11 cellular contexts compared by ENCODE assay signal in the genomic region with DNA sequence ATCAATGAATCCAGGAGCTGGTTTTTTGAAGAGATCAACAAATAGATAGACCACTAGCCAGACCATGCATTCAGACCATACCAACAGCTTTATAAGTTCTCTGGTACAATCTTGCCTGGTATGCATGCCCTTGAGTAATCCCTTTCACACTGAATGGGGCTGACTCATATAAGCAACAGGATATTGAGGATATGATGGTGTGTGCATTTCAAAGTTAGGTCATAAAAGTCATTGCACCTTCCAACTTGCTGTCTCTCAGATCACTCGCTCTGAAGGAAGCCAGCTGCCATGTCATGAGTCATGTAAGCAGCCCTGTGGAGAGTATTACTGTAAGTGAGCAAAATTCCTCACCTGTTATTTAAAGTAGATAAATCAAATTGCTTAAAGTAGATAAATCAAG. TPM values are rescaled to one million over a fixed set of nuclear protein-coding genes. Genes with fewer than 3 reads are reported as not detected.
DNase-seq lines count a peak whose midpoint lies in the region; ATAC-seq and TF ChIP-seq lines count a peak whose summit lies in the region.
"Had no signal": no experiment of that assay in that cellular context is flagged by ENCODE, and none has a peak within 500 bp of the region (broad histone marks: within the 10 kb centered on the region; RNA-seq: fewer than 3 reads in every experiment).

No MANE protein-coding gene starts in this region.

- POLR2A ChIA-PET in naive thymus-derived CD4-positive, alpha-beta T cell (lab: Charles Lee): interaction anchor here (0.8 kb wide), 1 partner anchor 63 kb away, joined by 4 read pairs; no protein-coding TSS in a partner anchor

- no peak for TF ChIP-seq CTCF in cardiac fibroblast (IDR thresholded peaks at IDR 0.05; ENCODE audit: low read depth, low read length)

- H3K36me3 ChIP-seq in naive thymus-derived CD4-positive, alpha-beta T cell (ENCODE audit: control insufficient read depth in 2 of 3, insufficient read depth in 3 of 3, low read length in 3 of 3): no peaks in the 10 kb centered on the region
- H3K36me3 ChIP-seq: Peyer's patch had no signal

- no peaks in the 10 kb centered on the region for H3K4me1 ChIP-seq in naive thymus-derived CD4-positive, alpha-beta T cell (ENCODE audit: control insufficient read depth in 2 of 2, insufficient read depth in 2 of 2, low read length in 2 of 2)
- H3K4me1 ChIP-seq: Peyer's patch had no signal

- H3K4me3 ChIP-seq in cardiac fibroblast (replicated peaks in 1 of 2; ENCODE audit: low read depth in 2 of 2, low read length in 2 of 2): no peak overlapping the region
- no peak overlapping the region for H3K4me3 ChIP-seq in naive thymus-derived CD4-positive, alpha-beta T cell (ENCODE audit: low read length)
- H3K4me3 ChIP-seq: Peyer's patch had no signal

- peaks cover 0 to 5% (median 0%) of the 10 kb centered on the region in 7 donors for H3K4me1 Mint-ChIP-seq in naive thymus-derived CD4-positive, alpha-beta T cell

- H3K9me3 ChIP-seq in naive thymus-derived CD4-positive, alpha-beta T cell (ENCODE audit: control insufficient read depth in 2 of 3, low read length in 3 of 3): peaks cover 0 to 7% (median 0%) of the 10 kb centered on the region in 3 experiments
- H3K9me3 ChIP-seq: Peyer's patch had no signal

- H3K4me3 Mint-ChIP-seq in naive thymus-derived CD4-positive, alpha-beta T cell: no peak overlapping the region

- H3K36me3 Mint-ChIP-seq in naive thymus-derived CD4-positive, alpha-beta T cell: peaks cover 0 to 19% (median 7%) of the 10 kb centered on the region in 5 donors

- DNase-seq in EH (ENCODE audit: low read depth) (peak; percentile 91), Kasumi-1 (lab: John Stamatoyannopoulos, UW) (peak; percentile 14 to 29), cardiac fibroblast (ENCODE audit: low read depth in 2 of 2) (peak; percentile 88 to 98), posterior cingulate gyrus (no peak)
- no peak for DNase-seq in naive thymus-derived CD4-positive, alpha-beta T cell
- DNase-seq: activated T-cell treated with anti-CD3 and anti-CD28 coated beads, Interleukin-2, amount 50 U/mL, for 1 hour; Peyer's patch; right cardiac atrium had no signal

- peaks cover 16 to 56% (median 39%) of the 10 kb centered on the region in 5 donors for H3K27me3 Mint-ChIP-seq in naive thymus-derived CD4-positive, alpha-beta T cell

- peaks cover 0 to 62% (median 38%) of the 10 kb centered on the region in 11 donors for H3K9me3 Mint-ChIP-seq in naive thymus-derived CD4-positive, alpha-beta T cell

- no peaks in the 10 kb centered on the region for H3K27me3 ChIP-seq in naive thymus-derived CD4-positive, alpha-beta T cell (ENCODE audit: control insufficient read depth in 2 of 2, insufficient read depth in 2 of 2, low read length in 2 of 2)
- H3K27me3 ChIP-seq: Peyer's patch had no signal

- CTCF ChIA-PET in naive thymus-derived CD4-positive, alpha-beta T cell (lab: Charles Lee): no interaction called here

- no peak overlapping the region for H3K27ac ChIP-seq in naive thymus-derived CD4-positive, alpha-beta T cell (ENCODE audit: low read depth, low read length)
- H3K27ac ChIP-seq: Peyer's patch had no signal

- peak; percentile 52 for ATAC-seq in naive thymus-derived CD4-positive, alpha-beta T cell
- ATAC-seq in GM21528 (IDR thresholded peaks at IDR 0.05; ENCODE audit: low FRiP score, unreplicated experiment) (no peak), HG02759 (IDR thresholded peaks at IDR 0.05; ENCODE audit: unreplicated experiment) (no peak), HG03135 (IDR thresholded peaks at IDR 0.05; ENCODE audit: unreplicated experiment) (no peak)
- ATAC-seq: right cardiac atrium had no signal

- no peak overlapping the region for H3K27ac Mint-ChIP-seq in naive thymus-derived CD4-positive, alpha-beta T cell

- intact Hi-C loops in naive thymus-derived CD4-positive, alpha-beta T cell (cut with micrococcal nuclease): no loop called here
- intact Hi-C loops in posterior cingulate gyrus (cut with DNase I): no loop called here

RNA-seq across cellular contexts. Expression of a gene that starts 45.0 kb away (rescaled TPM):
- total RNA-seq in naive thymus-derived CD4-positive, alpha-beta T cell: not detected
- polyA plus RNA-seq in naive thymus-derived CD4-positive, alpha-beta T cell: not detected
- total RNA-seq: right cardiac atrium had no signal
- polyA plus RNA-seq: right cardiac atrium had no signal

Comparison
In these comparisons a context has a peak if more than half of its experiments do, and no peak if none do; other contexts are left out.
1. DNase-seq: peak in EH (single experiment), Kasumi-1 (2 of 2) and cardiac fibroblast (2 of 2); none in naive thymus-derived CD4-positive, alpha-beta T cell (0 of 9) and posterior cingulate gyrus (0 of 10).